In the genomic region with DNA sequence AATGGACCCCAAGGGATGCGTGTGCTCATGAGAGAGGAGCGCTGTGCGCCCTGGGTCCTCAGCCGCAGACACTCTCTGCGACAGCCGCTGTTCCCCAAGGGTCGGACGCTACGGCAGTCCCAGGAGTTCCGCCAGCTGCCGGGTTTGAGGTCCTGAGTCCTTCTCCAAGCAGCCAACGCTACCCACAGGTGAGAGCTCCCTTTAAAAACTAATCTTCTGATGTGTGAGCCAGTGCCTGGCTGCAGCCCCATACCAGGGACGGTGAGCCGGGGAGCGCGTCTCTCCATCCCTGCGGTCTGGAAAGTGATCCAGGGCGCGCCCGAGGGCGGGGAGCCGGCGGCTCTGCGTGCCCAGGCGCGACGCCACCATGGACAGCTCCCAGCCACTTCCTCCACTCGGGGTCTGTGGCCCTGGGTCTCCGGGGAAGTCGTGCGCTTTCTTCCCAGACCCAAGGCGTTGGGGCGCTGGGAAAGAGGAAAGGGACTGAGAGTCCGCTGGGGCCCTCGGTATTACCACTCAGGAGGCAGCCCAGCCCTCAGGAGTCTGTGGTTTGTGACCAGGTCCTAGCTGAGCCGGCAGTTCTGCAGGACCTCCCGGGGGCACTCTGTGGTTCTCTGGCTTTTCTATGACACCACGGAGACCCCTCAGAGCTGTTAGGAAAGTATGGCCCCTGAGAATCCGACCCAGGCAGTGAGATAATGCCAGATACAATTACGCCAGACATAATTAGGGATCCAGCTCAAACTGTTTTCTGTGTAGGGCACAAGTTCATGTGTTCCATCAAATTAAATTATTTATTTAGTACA, we compare ENCODE assay signal across 8 cellular contexts. TPM values are rescaled to one million over a fixed set of nuclear protein-coding genes. Genes with fewer than 3 reads are reported as not detected.
DNase-seq lines count a peak whose midpoint lies in the region; ATAC-seq and TF ChIP-seq lines count a peak whose summit lies in the region.

No MANE protein-coding gene starts in this region.

- H3K4me1 Mint-ChIP-seq in MCF 10A (ENCODE audit: insufficient read depth, unreplicated experiment), result peaks cover 20% of the 10 kb centered on the region
- peaks cover 3% of the 10 kb centered on the region for H3K4me1 Mint-ChIP-seq in CD8-positive, alpha-beta T cell (ENCODE audit: low read depth)

- POLR2A ChIA-PET in MCF 10A (lab: Yijun Ruan, JAX), result interaction anchor here (0.5 to 2.2 kb wide), 7 partner anchors 8 to 213 kb away, joined by 3 to 15 read pairs (median 5); no protein-coding TSS in a partner anchor
- POLR2A ChIA-PET in CD8-positive, alpha-beta T cell (lab: Charles Lee), result no interaction called here

- H3K36me3 ChIP-seq in vagina, result no peaks in the 10 kb centered on the region
- no peaks in the 10 kb centered on the region for H3K36me3 ChIP-seq in CD8-positive, alpha-beta T cell (ENCODE audit: insufficient read depth, low read length)

- intact Hi-C loops in MCF 10A (cut with micrococcal nuclease), result loop anchor here (10.0 kb wide), 1 partner anchor 64 kb away; no protein-coding TSS in a partner anchor
- intact Hi-C loops in vagina (cut with DNase I), result no loop called here
- intact Hi-C loops in CD8-positive, alpha-beta T cell (cut with DNase I, micrococcal nuclease), result no loop called here

- peaks cover 36% of the 10 kb centered on the region for H3K4me1 ChIP-seq in vagina
- H3K4me1 ChIP-seq in CD8-positive, alpha-beta T cell (ENCODE audit: insufficient read depth, low read length), result peaks cover 11% of the 10 kb centered on the region

- H3K27me3 ChIP-seq in vagina, result no peaks in the 10 kb centered on the region
- H3K27me3 ChIP-seq in CD8-positive, alpha-beta T cell (ENCODE audit: insufficient read depth, low read length), result peaks cover 18% of the 10 kb centered on the region

- DNase-seq in COLO668 (lab: John Stamatoyannopoulos, UW; ENCODE audit: unreplicated experiment) (peak; percentile 59), Kasumi-1 (lab: John Stamatoyannopoulos, UW) (peak; percentile 44 to 66), MCF 10A (ENCODE audit: unreplicated experiment) (peak; percentile 8), left lobe of liver (ENCODE audit: low spot score) (no peak), vagina (ENCODE audit: extremely low spot score in 2 of 2) (no peak)
- no peak for DNase-seq in activated CD4-positive, CD25-positive, alpha-beta regulatory T cell treated with anti-CD3 and anti-CD28 coated beads, Interleukin-2, amount 50 U/mL, for 72 hours
- no peak for DNase-seq in CD8-positive, alpha-beta T cell

- no peaks in the 10 kb centered on the region for H3K27me3 Mint-ChIP-seq in MCF 10A (ENCODE audit: insufficient read depth, unreplicated experiment)
- H3K27me3 Mint-ChIP-seq in CD8-positive, alpha-beta T cell (ENCODE audit: low read depth), result peaks cover 33% of the 10 kb centered on the region

- BruUV-seq in MCF 10A (replicated peaks; lab: Mats Ljungman, UMichigan), result no TSS peak

- H3K27ac Mint-ChIP-seq in MCF 10A (ENCODE audit: low read depth, unreplicated experiment), result no peak overlapping the region
- H3K27ac Mint-ChIP-seq in CD8-positive, alpha-beta T cell, result no peak overlapping the region

- H3K4me3 Mint-ChIP-seq in MCF 10A (ENCODE audit: unreplicated experiment), result peak overlapping the region; percentile 81
- H3K4me3 Mint-ChIP-seq in CD8-positive, alpha-beta T cell, result no peak overlapping the region

- ATAC-seq in left lobe of liver (peak; percentile 6), GM21390 (IDR thresholded peaks at IDR 0.05; ENCODE audit: unreplicated experiment) (no peak)
- no peak for ATAC-seq in CD8-positive, alpha-beta T cell

- TF ChIP-seq CTCF in MCF 10A (IDR thresholded peaks at IDR 0.05; ENCODE audit: unreplicated experiment), result no peak
- TF ChIP-seq CTCF in vagina (IDR thresholded peaks at IDR 0.05), result no peak
- TF ChIP-seq CTCF in CD8-positive, alpha-beta T cell (IDR thresholded peaks at IDR 0.05), result no peak

- no peaks in the 10 kb centered on the region for H3K9me3 Mint-ChIP-seq in MCF 10A (ENCODE audit: unreplicated experiment)
- H3K9me3 Mint-ChIP-seq in CD8-positive, alpha-beta T cell, result no peaks in the 10 kb centered on the region

- H3K36me3 Mint-ChIP-seq in MCF 10A (ENCODE audit: insufficient read depth, unreplicated experiment), result no peaks in the 10 kb centered on the region
- no peaks in the 10 kb centered on the region for H3K36me3 Mint-ChIP-seq in CD8-positive, alpha-beta T cell

- TF ChIP-seq POLR2A in vagina (IDR thresholded peaks at IDR 0.05), result no peak

- H3K9me3 ChIP-seq in vagina, result no peaks in the 10 kb centered on the region
- no peaks in the 10 kb centered on the region for H3K9me3 ChIP-seq in CD8-positive, alpha-beta T cell (ENCODE audit: low read length)

- H3K4me3 ChIP-seq in vagina, result peak overlapping the region; percentile 46 to 49
- H3K4me3 ChIP-seq in CD8-positive, alpha-beta T cell (ENCODE audit: low read depth, low read length), result no peak overlapping the region

- no peak overlapping the region for H3K27ac ChIP-seq in vagina
- no peak overlapping the region for H3K27ac ChIP-seq in CD8-positive, alpha-beta T cell (ENCODE audit: low read depth, low read length)

- CTCF ChIA-PET in MCF 10A (lab: Yijun Ruan, JAX), result interaction anchor here (0.6 to 6.9 kb wide), 24 partner anchors 11 to 486 kb away, joined by 3 to 260 read pairs (median 8); no protein-coding TSS in a partner anchor
- CTCF ChIA-PET in CD8-positive, alpha-beta T cell (lab: Charles Lee), result interaction anchor here (1.1 to 7.0 kb wide), 2 partner anchors 12 to 325 kb away, joined by 3 to 90 read pairs; no protein-coding TSS in a partner anchor

RNA-seq across cellular contexts. Expression of a gene that starts 1.4 kb away (rescaled TPM):
- total RNA-seq in MCF 10A (2022) (0.14 and 0.44 TPM in 2 replicates), left lobe of liver (0.50 TPM), vagina (0.74 TPM)
- not detected for total RNA-seq in CD8-positive, alpha-beta T cell

Comparison
In these comparisons a context has a peak if more than half of its experiments do, and no peak if none do; other contexts are left out.
1. DNase-seq: peak in COLO668 (single experiment), Kasumi-1 (2 of 2) and MCF 10A (single experiment); none in left lobe of liver (single experiment), vagina (0 of 2), activated CD4-positive, CD25-positive, alpha-beta regulatory T cell treated with anti-CD3 and anti-CD28 coated beads, Interleukin-2, amount 50 U/mL, for 72 hours (single experiment) and CD8-positive, alpha-beta T cell (0 of 7).